12 cellular contexts compared by ENCODE assay signal in the genomic region with DNA sequence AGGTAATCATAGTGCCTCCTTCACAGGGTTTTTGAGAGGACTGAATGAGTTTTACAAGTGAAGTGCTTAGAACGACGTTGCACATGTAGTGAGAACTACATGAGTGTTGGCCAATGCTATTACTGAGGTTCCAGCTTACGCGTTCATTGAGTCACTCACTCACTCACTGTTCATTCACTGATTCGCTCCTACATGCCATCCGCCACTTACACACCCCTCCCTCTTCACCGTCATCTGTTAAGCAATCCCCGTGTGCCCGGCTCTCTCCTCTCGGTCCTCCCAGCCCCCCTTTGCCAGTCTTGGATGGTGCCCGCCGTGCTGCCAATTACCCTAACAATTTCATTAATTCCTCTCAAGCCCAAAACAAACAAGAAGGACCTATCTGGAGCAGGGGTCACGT. TPM values are rescaled to one million over a fixed set of nuclear protein-coding genes. Genes with fewer than 3 reads are reported as not detected.
DNase-seq lines count a peak whose midpoint lies in the region; ATAC-seq and TF ChIP-seq lines count a peak whose summit lies in the region.
"Had no signal": no experiment of that assay in that cellular context is flagged by ENCODE, and none has a peak within 500 bp of the region (broad histone marks: within the 10 kb centered on the region; RNA-seq: fewer than 3 reads in every experiment).

No MANE protein-coding gene starts in this region.

- no peak overlapping the region for H3K27ac Mint-ChIP-seq in natural killer cell treated with Interleukin-12 subunit alpha and Interleukin-12 subunit beta and Interleukin-15 and Interleukin-18, amount 100 ng/mL, for 72 hours
- H3K27ac Mint-ChIP-seq in CD8-positive, alpha-beta T cell: no peak overlapping the region
- H3K27ac Mint-ChIP-seq: activated naive CD4-positive, alpha-beta T cell treated with anti-CD3 and anti-CD28 coated beads for 36 hours; nephron progenitor cell had no signal

- H3K9me3 Mint-ChIP-seq in natural killer cell treated with Interleukin-12 subunit alpha and Interleukin-12 subunit beta and Interleukin-15 and Interleukin-18, amount 100 ng/mL, for 72 hours: no peaks in the 10 kb centered on the region
- H3K9me3 Mint-ChIP-seq in CD8-positive, alpha-beta T cell: no peaks in the 10 kb centered on the region
- H3K9me3 Mint-ChIP-seq: activated naive CD4-positive, alpha-beta T cell treated with anti-CD3 and anti-CD28 coated beads for 36 hours had no signal

- peaks cover 89% of the 10 kb centered on the region for H3K4me1 ChIP-seq in Panc1 (ENCODE audit: control insufficient read depth, insufficient read depth, low read length)
- peaks cover 9 to 13% of the 10 kb centered on the region in 2 donors for H3K4me1 ChIP-seq in gastrocnemius medialis
- H3K4me1 ChIP-seq in CD8-positive, alpha-beta T cell (ENCODE audit: insufficient read depth, low read length): peaks cover 5% of the 10 kb centered on the region

- H3K4me1 Mint-ChIP-seq in natural killer cell treated with Interleukin-12 subunit alpha and Interleukin-12 subunit beta and Interleukin-15 and Interleukin-18, amount 100 ng/mL, for 72 hours (ENCODE audit: low read depth in 2 of 2): no peaks in the 10 kb centered on the region
- H3K4me1 Mint-ChIP-seq in CD8-positive, alpha-beta T cell (ENCODE audit: low read depth): peaks cover 4% of the 10 kb centered on the region

- H3K36me3 ChIP-seq in Panc1 (ENCODE audit: control insufficient read depth, insufficient read depth, low read length) (no peaks in the 10 kb centered on the region), gastrocnemius medialis (no peaks in the 10 kb centered on the region)
- H3K36me3 ChIP-seq in CD8-positive, alpha-beta T cell (ENCODE audit: insufficient read depth, low read length): no peaks in the 10 kb centered on the region
- H3K36me3 ChIP-seq: WERI-Rb-1 had no signal

- H3K4me3 Mint-ChIP-seq in natural killer cell treated with Interleukin-12 subunit alpha and Interleukin-12 subunit beta and Interleukin-15 and Interleukin-18, amount 100 ng/mL, for 72 hours: no peak overlapping the region
- no peak overlapping the region for H3K4me3 Mint-ChIP-seq in CD8-positive, alpha-beta T cell
- H3K4me3 Mint-ChIP-seq: activated naive CD4-positive, alpha-beta T cell treated with anti-CD3 and anti-CD28 coated beads for 36 hours; nephron progenitor cell had no signal

- POLR2A ChIA-PET in Panc1 (lab: Charles Lee): interaction anchor here (0.6 kb wide), 1 partner anchor 81 kb away, joined by 5 read pairs; no protein-coding TSS in a partner anchor
- POLR2A ChIA-PET in CD8-positive, alpha-beta T cell (lab: Charles Lee): no interaction called here

- in situ Hi-C loops in Panc1 (cut with HindIII; ENCODE audit: low pct_unique_long_range_greater_than_20kb, low sequenced_read_pairs): no loop called here
- in situ Hi-C loops in gastrocnemius medialis (cut with MboI; ENCODE audit: low sequenced_read_pairs in 4 of 4): loop anchor here in 1 of 4 donors (10.0 kb wide), 1 partner anchor 108 kb away; a partner anchor contains a TSS

- H3K27me3 ChIP-seq in Panc1 (ENCODE audit: control insufficient read depth, insufficient read depth, low read length) (no peaks in the 10 kb centered on the region), gastrocnemius medialis (no peaks in the 10 kb centered on the region)
- H3K27me3 ChIP-seq in CD8-positive, alpha-beta T cell (ENCODE audit: insufficient read depth, low read length): no peaks in the 10 kb centered on the region

- no peaks in the 10 kb centered on the region for H3K36me3 Mint-ChIP-seq in natural killer cell treated with Interleukin-12 subunit alpha and Interleukin-12 subunit beta and Interleukin-15 and Interleukin-18, amount 100 ng/mL, for 72 hours
- H3K36me3 Mint-ChIP-seq in CD8-positive, alpha-beta T cell: no peaks in the 10 kb centered on the region

- peaks cover 0 to 6% of the 10 kb centered on the region in 2 donors for H3K27me3 Mint-ChIP-seq in natural killer cell treated with Interleukin-12 subunit alpha and Interleukin-12 subunit beta and Interleukin-15 and Interleukin-18, amount 100 ng/mL, for 72 hours
- H3K27me3 Mint-ChIP-seq in CD8-positive, alpha-beta T cell (ENCODE audit: low read depth): peaks cover 2% of the 10 kb centered on the region

- intact Hi-C loops in Panc1 (cut with micrococcal nuclease; ENCODE audit: unreplicated experiment): loop anchor here (5.0 to 10.0 kb wide), 2 partner anchors 36 to 58 kb away; no protein-coding TSS in a partner anchor
- intact Hi-C loops in gastrocnemius medialis (cut with DNase I; ENCODE audit: low total_unique reads): loop anchor here (2.0 to 5.0 kb wide), 2 partner anchors 26 to 36 kb away; a partner anchor contains a TSS
- intact Hi-C loops in CD8-positive, alpha-beta T cell (cut with DNase I, micrococcal nuclease): loop anchor here in 1 of 2 experiments (5.0 kb wide), 1 partner anchor 36 kb away; no protein-coding TSS in a partner anchor

- H3K4me3 ChIP-seq in Panc1 (ENCODE audit: low read depth in 2 of 2, low read length in 2 of 2) (no peak overlapping the region), fibroblast of pulmonary artery (replicated peaks; ENCODE audit: low read depth, low read length) (no peak overlapping the region), gastrocnemius medialis (no peak overlapping the region)
- H3K4me3 ChIP-seq in CD8-positive, alpha-beta T cell (ENCODE audit: low read depth, low read length): no peak overlapping the region

- H3K27ac ChIP-seq in Panc1 (ENCODE audit: low read length) (peak overlapping the region; percentile 99), gastrocnemius medialis (peak overlapping the region; percentile 23 to 89 (median 84))
- H3K27ac ChIP-seq in CD8-positive, alpha-beta T cell (ENCODE audit: low read depth, low read length): no peak overlapping the region
- H3K27ac ChIP-seq: WERI-Rb-1 had no signal

- no TSS peak for BruUV-seq in Panc1 (replicated peaks; lab: Mats Ljungman, UMichigan)

- TF ChIP-seq POLR2A in gastrocnemius medialis (IDR thresholded peaks at IDR 0.05): peak; percentile 10 to 44

- ATAC-seq in Panc1 (peak; percentile 36), gastrocnemius medialis (peak; percentile 45 to 67)
- no peak for ATAC-seq in natural killer cell treated with Interleukin-12 subunit alpha and Interleukin-12 subunit beta and Interleukin-15 and Interleukin-18, amount 100 ng/mL, for 72 hours
- no peak for ATAC-seq in CD8-positive, alpha-beta T cell

- CTCF ChIA-PET in Panc1 (lab: Charles Lee): no interaction called here
- CTCF ChIA-PET in CD8-positive, alpha-beta T cell (lab: Charles Lee): interaction anchor here (1.2 to 17.3 kb wide), 2 partner anchors 17 to 105 kb away, joined by 5 to 473 read pairs; a partner anchor contains a TSS

- DNase-seq in EH (ENCODE audit: low read depth) (peak; percentile 45), Panc1 (ENCODE audit: low read depth, low spot score) (no peak), fibroblast of pulmonary artery (ENCODE audit: low read depth) (peak; percentile 61), gastrocnemius medialis (peak; percentile 31 to 58), COLO668 (lab: John Stamatoyannopoulos, UW; ENCODE audit: unreplicated experiment) (no peak), germinal center (ENCODE audit: low spot score) (no peak)
- DNase-seq in natural killer cell treated with Interleukin-12 subunit alpha and Interleukin-12 subunit beta and Interleukin-15 and Interleukin-18, amount 100 ng/mL, for 72 hours (ENCODE audit: low spot score): no peak
- no peak for DNase-seq in CD8-positive, alpha-beta T cell
- DNase-seq: activated naive CD4-positive, alpha-beta T cell treated with anti-CD3 and anti-CD28 coated beads for 36 hours; NCI-H526; nephron progenitor cell; WERI-Rb-1 had no signal

- H3K9me3 ChIP-seq in Panc1 (ENCODE audit: control insufficient read depth, insufficient read depth, low read depth, low read length): no peaks in the 10 kb centered on the region
- no peaks in the 10 kb centered on the region for H3K9me3 ChIP-seq in gastrocnemius medialis
- H3K9me3 ChIP-seq in CD8-positive, alpha-beta T cell (ENCODE audit: low read length): no peaks in the 10 kb centered on the region

- TF ChIP-seq CTCF in Panc1 (IDR thresholded peaks at IDR 0.05) (no peak), fibroblast of pulmonary artery (IDR thresholded peaks at IDR 0.05; ENCODE audit: low read length, missing control alignments) (no peak), gastrocnemius medialis (IDR thresholded peaks at IDR 0.05 in 4 of 5, conservative IDR thresholded peaks at IDR 0.05 in 1 of 5) (no peak)
- TF ChIP-seq CTCF in CD8-positive, alpha-beta T cell (IDR thresholded peaks at IDR 0.05): no peak

RNA-seq across cellular contexts. Expression of a gene that starts 27.3 kb away (rescaled TPM):
- total RNA-seq in Panc1 (2021; ENCODE audit: unreplicated experiment) (263 TPM), gastrocnemius medialis (1 to 10 TPM; 1.2 to 6.4 (median 2.9) TPM)
- polyA plus RNA-seq in Panc1 (2012; ENCODE audit: insufficient read length): 254 TPM
- not detected for total RNA-seq in natural killer cell treated with Interleukin-12 subunit alpha and Interleukin-12 subunit beta and Interleukin-15 and Interleukin-18, amount 100 ng/mL, for 72 hours
- total RNA-seq in CD8-positive, alpha-beta T cell: not detected

RNA-seq across cellular contexts. Expression of a gene that starts 29.3 kb away (rescaled TPM):
- total RNA-seq in Panc1 (2021; ENCODE audit: unreplicated experiment) (21.6 TPM), gastrocnemius medialis (1 to 10 TPM in 3 of 4 donors, under 1 TPM in 1; 0.68 to 3.0 (median 2.3) TPM)
- 29.2 TPM for polyA plus RNA-seq in Panc1 (2012; ENCODE audit: insufficient read length)
- total RNA-seq in natural killer cell treated with Interleukin-12 subunit alpha and Interleukin-12 subunit beta and Interleukin-15 and Interleukin-18, amount 100 ng/mL, for 72 hours: 10 to 100 TPM; 13.0 to 14.0 TPM
- 1 to 10 TPM; 4.3 to 5.6 TPM for total RNA-seq in CD8-positive, alpha-beta T cell

RNA-seq across cellular contexts. Expression of a gene that starts 53.8 kb away (rescaled TPM):
- 17.8 TPM for total RNA-seq in Panc1 (2021; ENCODE audit: unreplicated experiment)
- 13.0 TPM for polyA plus RNA-seq in Panc1 (2012; ENCODE audit: insufficient read length)
- total RNA-seq in gastrocnemius medialis: 1 to 10 TPM in 3 of 4 donors, under 1 TPM in 1; 0.46 to 6.3 (median 3.1) TPM
- 1 to 10 TPM; 3.2 to 3.8 TPM for total RNA-seq in natural killer cell treated with Interleukin-12 subunit alpha and Interleukin-12 subunit beta and Interleukin-15 and Interleukin-18, amount 100 ng/mL, for 72 hours
- total RNA-seq in CD8-positive, alpha-beta T cell: 1 to 10 TPM; 5.2 to 5.6 TPM

Comparison
In these comparisons a context has a peak if more than half of its experiments do, and no peak if none do; other contexts are left out.
1. DNase-seq: peak in EH (single experiment), fibroblast of pulmonary artery (single experiment) and gastrocnemius medialis (2 of 2); none in Panc1 (single experiment), natural killer cell treated with Interleukin-12 subunit alpha and Interleukin-12 subunit beta and Interleukin-15 and Interleukin-18, amount 100 ng/mL, for 72 hours (single experiment), COLO668 (single experiment), CD8-positive, alpha-beta T cell (0 of 7) and germinal center (single experiment).
2. ATAC-seq: peak in Panc1 (single experiment) and gastrocnemius medialis (2 of 2); none in natural killer cell treated with Interleukin-12 subunit alpha and Interleukin-12 subunit beta and Interleukin-15 and Interleukin-18, amount 100 ng/mL, for 72 hours (0 of 2) and CD8-positive, alpha-beta T cell (single experiment).
3. RNA of a gene that starts 27.3 kb away (total RNA-seq): 263 TPM in Panc1 (single experiment); 1.2 to 6.4 TPM in gastrocnemius medialis, not detected in natural killer cell treated with Interleukin-12 subunit alpha and Interleukin-12 subunit beta and Interleukin-15 and Interleukin-18, amount 100 ng/mL, for 72 hours and not detected in CD8-positive, alpha-beta T cell; every median in the first group is over 10 times any median in the second.